ENCODE assay signal across 8 cellular contexts in genomic region chr5:170273968-170274710, GRCh38. TPM values are rescaled to one million over a fixed set of nuclear protein-coding genes. Genes with fewer than 3 reads are reported as not detected.
DNase-seq lines count a peak whose midpoint lies in the region; ATAC-seq and TF ChIP-seq lines count a peak whose summit lies in the region.

No MANE protein-coding gene starts in this region.

- H3K4me3 ChIP-seq in upper lobe of right lung: no peak overlapping the region

- intact Hi-C loops in upper lobe of right lung (cut with DNase I): no loop called here

- H3K36me3 ChIP-seq in upper lobe of right lung: peaks cover 34% of the 10 kb centered on the region

- peaks cover 36% of the 10 kb centered on the region for H3K4me1 ChIP-seq in upper lobe of right lung

- peak; percentile 3 for ATAC-seq in upper lobe of right lung
- ATAC-seq in HG02973 (IDR thresholded peaks at IDR 0.05; ENCODE audit: unreplicated experiment): no peak

- H3K9me3 ChIP-seq in upper lobe of right lung: no peaks in the 10 kb centered on the region

- TF ChIP-seq CTCF in GM10266 (IDR thresholded peaks at IDR 0.05; ENCODE audit: control insufficient read depth, insufficient read depth, low read depth, missing control alignments): peak; percentile 40
- TF ChIP-seq CTCF in upper lobe of right lung (IDR thresholded peaks at IDR 0.05): peak; percentile 20

- DNase-seq in GM10266 (ENCODE audit: extremely low spot score) (peak; percentile 37), NCI-H2029 treated with DMSO at 0.1 percent for 48 hours (lab: John Stamatoyannopoulos, UW) (peak; percentile 82), iPS-NIHi7 (ENCODE audit: extremely low spot score) (peak; percentile 61), upper lobe of right lung (no peak), T1000 (lab: John Stamatoyannopoulos, UW) (no peak), NCI-H2196 (lab: John Stamatoyannopoulos, UW; ENCODE audit: unreplicated experiment) (no peak)
- DNase-seq in activated CD8-positive, alpha-beta memory T cell treated with anti-CD3 and anti-CD28 coated beads, Interleukin-2, amount 50 U/mL, for 4 hours: peak; percentile 58

- H3K27ac ChIP-seq in upper lobe of right lung: peak overlapping the region; percentile 0

- no peaks in the 10 kb centered on the region for H3K27me3 ChIP-seq in upper lobe of right lung

RNA-seq across cellular contexts. Expression of gene LCP2, which starts 23.4 kb away (rescaled TPM):
- total RNA-seq in upper lobe of right lung: 83.1 TPM

RNA-seq across cellular contexts. Expression of gene C5orf58, which starts 41.4 kb away (rescaled TPM):
- not detected for total RNA-seq in upper lobe of right lung

Comparison
In these comparisons a context has a peak if more than half of its experiments do, and no peak if none do; other contexts are left out.
1. DNase-seq: peak in GM10266 (single experiment), NCI-H2029 treated with DMSO at 0.1 percent for 48 hours (single experiment), activated CD8-positive, alpha-beta memory T cell treated with anti-CD3 and anti-CD28 coated beads, Interleukin-2, amount 50 U/mL, for 4 hours (single experiment) and iPS-NIHi7 (single experiment); none in upper lobe of right lung (single experiment), T1000 (single experiment) and NCI-H2196 (single experiment).